ENCODE assay signal across 12 cellular contexts in genomic region chr9:76654575-76654974, GRCh38.
DNase-seq lines count a peak whose midpoint lies in the region; ATAC-seq, FAIRE-seq and TF ChIP-seq lines count a peak whose summit lies in the region.
"Had no signal": no experiment of that assay in that cellular context is flagged by ENCODE, and none has a peak within 500 bp of the region (broad histone marks: within the 10 kb centered on the region; RNA-seq: fewer than 3 reads in every experiment).

No MANE protein-coding gene starts in this region.

- no TSS peak for BruUV-seq in HepG2 (replicated peaks; lab: Mats Ljungman, UMichigan)

- in situ Hi-C loops in KBM-7 (cut with MboI; ENCODE audit: low pct_unique_long_range_greater_than_20kb, low sequenced_read_pairs): loop anchor here (10.0 kb wide), 1 partner anchor 60 kb away; no protein-coding TSS in a partner anchor
- in situ Hi-C loops in HepG2 (cut with HindIII; ENCODE audit: extremely low pct_ligation_motif_present, low pct_unique_long_range_greater_than_20kb): no loop called here

- H3K4me3 Mint-ChIP-seq in T-helper 2 cell treated with Interferon-gamma antibody and Interleukin-4, amounts not matched to agents 5 μg/mL and 100 μg/mL, for 36 hours: peak overlapping the region; percentile 52
- H3K4me3 Mint-ChIP-seq in activated CD8-positive, alpha-beta T cell treated with anti-CD3 and anti-CD28 coated beads for 36 hours: no peak overlapping the region
- H3K4me3 Mint-ChIP-seq in stimulated activated naive B cell treated with anti-CD40 and anti-IgM and Interleukin-4, amounts not matched to agents 10 μg/mL and 1 μg/mL and 100 μg/mL, for 72 hours: no peak overlapping the region
- H3K4me3 Mint-ChIP-seq: activated CD4-positive, alpha-beta T cell treated with anti-CD3 and anti-CD28 coated beads, Interleukin-2, amount 10 ng/mL, durations not matched to agents 7 days and 5 days had no signal

- TF ChIP-seq RAD21 in HepG2 (CRISPR knock-in tag; IDR thresholded peaks at IDR 0.05): no peak

- peaks cover 62% of the 10 kb centered on the region for H3K4me1 Mint-ChIP-seq in T-helper 2 cell treated with Interferon-gamma antibody and Interleukin-4, amounts not matched to agents 5 μg/mL and 100 μg/mL, for 36 hours (ENCODE audit: low read depth)
- H3K4me1 Mint-ChIP-seq in activated CD8-positive, alpha-beta T cell treated with anti-CD3 and anti-CD28 coated beads for 36 hours (ENCODE audit: low read depth): peaks cover 46% of the 10 kb centered on the region
- peaks cover 34 to 72% of the 10 kb centered on the region in 2 donors for H3K4me1 Mint-ChIP-seq in stimulated activated naive B cell treated with anti-CD40 and anti-IgM and Interleukin-4, amounts not matched to agents 10 μg/mL and 1 μg/mL and 100 μg/mL, for 72 hours

- POLR2A ChIA-PET in activated CD8-positive, alpha-beta T cell treated with anti-CD3 and anti-CD28 coated beads for 36 hours (lab: Charles Lee): no interaction called here
- POLR2A ChIA-PET in HepG2 (lab: Yijun Ruan, JAX): no interaction called here

- intact Hi-C loops in activated CD8-positive, alpha-beta T cell treated with anti-CD3 and anti-CD28 coated beads for 36 hours (cut with micrococcal nuclease): loop anchor here (10.0 kb wide), 1 partner anchor 80 kb away; no protein-coding TSS in a partner anchor
- intact Hi-C loops in HepG2 (cut with micrococcal nuclease; ENCODE audit: unreplicated experiment): no loop called here

- no peak for TF ChIP-seq POLR2A in HepG2 (IDR thresholded peaks at IDR 0.05; ENCODE audit: insufficient read depth in 1 of 2, low read depth in 2 of 2, low read length in 2 of 2)

- H3K36me3 ChIP-seq in HepG2 (replicated peaks in 1 of 2; ENCODE audit: control insufficient read depth in 1 of 2, insufficient read depth in 2 of 2, low read length in 2 of 2): no peaks in the 10 kb centered on the region

- no peak for TF ChIP-seq EP300 in HepG2 (IDR thresholded peaks at IDR 0.05; ENCODE audit: low read depth in 2 of 2, low read length in 2 of 2)
- no peak for TF ChIP-seq EP300 in HepG2 (CRISPR knock-in tag; IDR thresholded peaks at IDR 0.05; ENCODE audit: borderline replicate concordance)

- H3K27me3 ChIP-seq in HepG2 (ENCODE audit: control insufficient read depth in 1 of 2, insufficient read depth in 2 of 2, low read length in 2 of 2): no peaks in the 10 kb centered on the region
- H3K27me3 ChIP-seq: testis had no signal

- H3K27me3 Mint-ChIP-seq in T-helper 2 cell treated with Interferon-gamma antibody and Interleukin-4, amounts not matched to agents 5 μg/mL and 100 μg/mL, for 36 hours (ENCODE audit: low read depth): no peaks in the 10 kb centered on the region
- H3K27me3 Mint-ChIP-seq in activated CD8-positive, alpha-beta T cell treated with anti-CD3 and anti-CD28 coated beads for 36 hours: no peaks in the 10 kb centered on the region
- no peaks in the 10 kb centered on the region for H3K27me3 Mint-ChIP-seq in stimulated activated naive B cell treated with anti-CD40 and anti-IgM and Interleukin-4, amounts not matched to agents 10 μg/mL and 1 μg/mL and 100 μg/mL, for 72 hours
- H3K27me3 Mint-ChIP-seq: activated CD4-positive, alpha-beta T cell treated with anti-CD3 and anti-CD28 coated beads, Interleukin-2, amount 10 ng/mL, durations not matched to agents 7 days and 5 days had no signal

- H3K36me3 Mint-ChIP-seq in T-helper 2 cell treated with Interferon-gamma antibody and Interleukin-4, amounts not matched to agents 5 μg/mL and 100 μg/mL, for 36 hours (ENCODE audit: low read depth): no peaks in the 10 kb centered on the region
- H3K36me3 Mint-ChIP-seq in activated CD8-positive, alpha-beta T cell treated with anti-CD3 and anti-CD28 coated beads for 36 hours (ENCODE audit: low read depth): no peaks in the 10 kb centered on the region
- no peaks in the 10 kb centered on the region for H3K36me3 Mint-ChIP-seq in stimulated activated naive B cell treated with anti-CD40 and anti-IgM and Interleukin-4, amounts not matched to agents 10 μg/mL and 1 μg/mL and 100 μg/mL, for 72 hours

- no peaks in the 10 kb centered on the region for H3K79me2 ChIP-seq in HepG2 (ENCODE audit: insufficient read depth, low read length)

- no peak overlapping the region for H2AFZ ChIP-seq in HepG2 (ENCODE audit: low read length)

- no peak overlapping the region for H3K4me2 ChIP-seq in HepG2 (ENCODE audit: low read depth, low read length)

- no peaks in the 10 kb centered on the region for H4K20me1 ChIP-seq in HepG2 (ENCODE audit: insufficient read depth, low read length)

- H3K4me3 ChIP-seq in foreskin fibroblast (ENCODE audit: low read depth in 1 of 2, low read length in 2 of 2) (no peak overlapping the region), HepG2 (replicated peaks in 1 of 3; ENCODE audit: insufficient read depth in 1 of 3, low read depth in 2 of 3, low read length in 3 of 3) (no peak overlapping the region)
- H3K4me3 ChIP-seq: testis had no signal

- H3K27ac ChIP-seq in HepG2 (ENCODE audit: extremely low read length, insufficient read depth, low read length): no peak overlapping the region
- H3K27ac ChIP-seq: 22Rv1, testis had no signal

- TF ChIP-seq CTCF in activated CD8-positive, alpha-beta T cell treated with anti-CD3 and anti-CD28 coated beads for 36 hours (IDR thresholded peaks at IDR 0.05): no peak
- TF ChIP-seq CTCF in foreskin fibroblast (IDR thresholded peaks at IDR 0.05; ENCODE audit: low read depth, low read length) (no peak), HepG2 (CRISPR knock-in tag; IDR thresholded peaks at IDR 0.05) (no peak)

- no peaks in the 10 kb centered on the region for H3K9me3 ChIP-seq in HepG2 (ENCODE audit: low read length)
- H3K9me3 ChIP-seq: testis had no signal

- no peak for DNase-seq in T-helper 2 cell treated with Interferon-gamma antibody and Interleukin-4, amounts not matched to agents 5 μg/mL and 100 μg/mL, for 36 hours (ENCODE audit: low spot score)
- DNase-seq in T-helper 2 cell (no peak), foreskin fibroblast (peak; percentile 90 to 93), KBM-7 (no peak), AML-193 (lab: John Stamatoyannopoulos, UW) (no peak), HepG2 (ENCODE audit: low spot score) (no peak)
- no peak for DNase-seq in activated CD8-positive, alpha-beta T cell treated with anti-CD3 and anti-CD28 coated beads for 36 hours
- DNase-seq in stimulated activated naive B cell treated with anti-CD40 and anti-IgM and Interleukin-4, amounts not matched to agents 10 μg/mL and 1 μg/mL and 100 μg/mL, for 72 hours: no peak
- DNase-seq: activated CD4-positive, alpha-beta T cell treated with anti-CD3 and anti-CD28 coated beads, Interleukin-2, amount 10 ng/mL, durations not matched to agents 7 days and 5 days; testis had no signal

- no peak for FAIRE-seq in HepG2 (lab: Jason Lieb, UNC)
- FAIRE-seq: colon had no signal

- no peak overlapping the region for H3K9ac ChIP-seq in HepG2 (ENCODE audit: insufficient read depth, low read depth, low read length)

- no peaks in the 10 kb centered on the region for H3K9me3 Mint-ChIP-seq in T-helper 2 cell treated with Interferon-gamma antibody and Interleukin-4, amounts not matched to agents 5 μg/mL and 100 μg/mL, for 36 hours
- H3K9me3 Mint-ChIP-seq in activated CD8-positive, alpha-beta T cell treated with anti-CD3 and anti-CD28 coated beads for 36 hours: no peaks in the 10 kb centered on the region
- H3K9me3 Mint-ChIP-seq in stimulated activated naive B cell treated with anti-CD40 and anti-IgM and Interleukin-4, amounts not matched to agents 10 μg/mL and 1 μg/mL and 100 μg/mL, for 72 hours: no peaks in the 10 kb centered on the region
- H3K9me3 Mint-ChIP-seq: activated CD4-positive, alpha-beta T cell treated with anti-CD3 and anti-CD28 coated beads, Interleukin-2, amount 10 ng/mL, durations not matched to agents 7 days and 5 days had no signal

- H3K4me1 ChIP-seq in HepG2 (ENCODE audit: insufficient read depth, low read length): no peaks in the 10 kb centered on the region

- WGBS in HepG2 (ENCODE audit: low lambda C conversion rate): 40% methylated on average over 1 of the region's 1 CpG

- no peak for ATAC-seq in activated CD8-positive, alpha-beta T cell treated with anti-CD3 and anti-CD28 coated beads for 36 hours
- ATAC-seq in stimulated activated naive B cell treated with anti-CD40 and anti-IgM and Interleukin-4, amounts not matched to agents 10 μg/mL and 1 μg/mL and 100 μg/mL, for 72 hours (replicated peaks): no peak
- no peak for ATAC-seq in HepG2

- H3K27ac Mint-ChIP-seq in T-helper 2 cell treated with Interferon-gamma antibody and Interleukin-4, amounts not matched to agents 5 μg/mL and 100 μg/mL, for 36 hours: peak overlapping the region; percentile 40
- H3K27ac Mint-ChIP-seq in activated CD8-positive, alpha-beta T cell treated with anti-CD3 and anti-CD28 coated beads for 36 hours: peak overlapping the region; percentile 25
- H3K27ac Mint-ChIP-seq in stimulated activated naive B cell treated with anti-CD40 and anti-IgM and Interleukin-4, amounts not matched to agents 10 μg/mL and 1 μg/mL and 100 μg/mL, for 72 hours: peak overlapping the region; percentile 14

- CTCF ChIA-PET in activated CD8-positive, alpha-beta T cell treated with anti-CD3 and anti-CD28 coated beads for 36 hours (lab: Charles Lee): no interaction called here
- CTCF ChIA-PET in HepG2 (lab: Yijun Ruan, JAX; ENCODE audit: low intra/inter-chr PET ratio, low total read pairs): no interaction called here

TF ChIP-seq in HepG2, 621 proteins besides CTCF, POLR2A, EP300 and RAD21 (continues in another document):
- TF ChIP-seq ZNF343 (CRISPR knock-in tag; IDR thresholded peaks at IDR 0.05): no peak
- TF ChIP-seq HNRNPL (IDR thresholded peaks at IDR 0.05; ENCODE audit: low read depth, low read length): no peak
- TF ChIP-seq ZNF234 (CRISPR knock-in tag; conservative IDR thresholded peaks at IDR 0.05): no peak
- TF ChIP-seq E2F5 (CRISPR knock-in tag; conservative IDR thresholded peaks at IDR 0.05): no peak
- TF ChIP-seq ZNF576 (CRISPR knock-in tag; IDR thresholded peaks at IDR 0.05): no peak
- TF ChIP-seq ZNF724P (CRISPR knock-in tag; IDR thresholded peaks at IDR 0.05; ENCODE audit: borderline replicate concordance): no peak
- no peak for TF ChIP-seq ZNF567 (CRISPR knock-in tag; IDR thresholded peaks at IDR 0.05; ENCODE audit: borderline replicate concordance)
- TF ChIP-seq NR2C2 (CRISPR knock-in tag; IDR thresholded peaks at IDR 0.05; ENCODE audit: borderline replicate concordance): no peak

Comparison
In these comparisons a context has a peak if more than half of its experiments do, and no peak if none do; other contexts are left out.
1. DNase-seq: peak in foreskin fibroblast (2 of 2); none in T-helper 2 cell treated with Interferon-gamma antibody and Interleukin-4, amounts not matched to agents 5 μg/mL and 100 μg/mL, for 36 hours (single experiment), T-helper 2 cell (0 of 5), activated CD8-positive, alpha-beta T cell treated with anti-CD3 and anti-CD28 coated beads for 36 hours (single experiment), stimulated activated naive B cell treated with anti-CD40 and anti-IgM and Interleukin-4, amounts not matched to agents 10 μg/mL and 1 μg/mL and 100 μg/mL, for 72 hours (single experiment), KBM-7 (single experiment), AML-193 (0 of 2) and HepG2 (single experiment).
2. Peak in every context shown above with its lines, with median percentiles within 50 percentile points of each other: H3K27ac Mint-ChIP-seq.